Comparison of ENCODE assay signal across 26 cellular contexts in genomic region chr3:160635213-160635612, GRCh38. TPM values are rescaled to one million over a fixed set of nuclear protein-coding genes. Genes with fewer than 3 reads are reported as not detected.
DNase-seq lines count a peak whose midpoint lies in the region; ATAC-seq and TF ChIP-seq lines count a peak whose summit lies in the region.
"Had no signal": no experiment of that assay in that cellular context is flagged by ENCODE, and none has a peak within 500 bp of the region (broad histone marks: within the 10 kb centered on the region; RNA-seq: fewer than 3 reads in every experiment).

No MANE protein-coding gene starts in this region.

- POLR2A ChIA-PET in WTC11 (lab: Charles Lee) = no interaction called here

- no peak overlapping the region for H3K9ac ChIP-seq in mesendoderm (ENCODE audit: low read length)
- H3K9ac ChIP-seq: BLaER1 had no signal

- H3K9me3 ChIP-seq in T-helper 17 cell (ENCODE audit: control insufficient read depth, low read length, poor library complexity, severe bottlenecking) = no peaks in the 10 kb centered on the region
- H3K9me3 ChIP-seq: BE2C, BLaER1 had no signal

- H3K56ac ChIP-seq in mesendoderm (ENCODE audit: low read length) = no peak overlapping the region

- CTCF ChIA-PET in WTC11 (lab: Charles Lee) = interaction anchor here (0.6 kb wide), 1 partner anchor 793 kb away, joined by 5 read pairs; no protein-coding TSS in a partner anchor

- no peaks in the 10 kb centered on the region; the same call in 1 of the 2 replicates for H3K9me2 ChIP-seq in GM23338 (ENCODE audit: insufficient read depth)

- no peaks in the 10 kb centered on the region for H3K79me2 ChIP-seq in GM23338 (replicated peaks; ENCODE audit: insufficient read depth)
- no peaks in the 10 kb centered on the region for H3K79me2 ChIP-seq in mesendoderm (ENCODE audit: control insufficient read depth, insufficient read depth, low read length)

- H3K27ac ChIP-seq in GM23338 (ENCODE audit: low read depth) (no peak overlapping the region), mesendoderm (ENCODE audit: low read depth, low read length) (no peak overlapping the region)
- H3K27ac ChIP-seq: BLaER1 had no signal

- H3K4me3 Mint-ChIP-seq in GM23338 = no peak overlapping the region
- no peak overlapping the region for H3K4me3 Mint-ChIP-seq in WTC11
- no peak overlapping the region for H3K4me3 Mint-ChIP-seq in T-helper 17 cell
- H3K4me3 Mint-ChIP-seq: CD14-positive monocyte; CD4-positive, alpha-beta memory T cell; CD4-positive, CD25-positive, alpha-beta regulatory T cell; CD8-positive, alpha-beta memory T cell had no signal

- H3K9me3 Mint-ChIP-seq in GM23338 (no peaks in the 10 kb centered on the region), WTC11 (no peaks in the 10 kb centered on the region)

- H3K36me3 ChIP-seq in GM23338 (ENCODE audit: insufficient read depth) = no peaks in the 10 kb centered on the region
- H3K36me3 ChIP-seq in mesendoderm (ENCODE audit: control insufficient read depth, insufficient read depth, low read length) = no peaks in the 10 kb centered on the region
- H3K36me3 ChIP-seq: BE2C, BLaER1 had no signal

- no peak overlapping the region for H2BK5ac ChIP-seq in mesendoderm (ENCODE audit: low read length)

- H3K79me1 ChIP-seq in mesendoderm (ENCODE audit: low read length) = no peaks in the 10 kb centered on the region

- H3K18ac ChIP-seq in mesendoderm (ENCODE audit: low read length) = no peak overlapping the region

- peaks cover 3% of the 10 kb centered on the region; the same call in 2 of the 3 replicates for H3K4me1 Mint-ChIP-seq in GM23338
- peaks cover 5% of the 10 kb centered on the region; the same call in 1 of the 2 replicates for H3K4me1 Mint-ChIP-seq in WTC11
- H3K4me1 Mint-ChIP-seq in T-helper 17 cell = no peaks in the 10 kb centered on the region
- H3K4me1 Mint-ChIP-seq: CD14-positive monocyte; CD4-positive, CD25-positive, alpha-beta regulatory T cell had no signal

- H4K20me1 ChIP-seq in GM23338 (replicated peaks; ENCODE audit: insufficient read depth) = no peaks in the 10 kb centered on the region
- H4K20me1 ChIP-seq: BLaER1 had no signal

- H3K27me3 Mint-ChIP-seq in GM23338 (ENCODE audit: insufficient read depth, low read depth, poor library complexity) (peaks cover 3% of the 10 kb centered on the region), WTC11 (ENCODE audit: low read depth) (no peaks in the 10 kb centered on the region), T-helper 17 cell (peaks cover 29% of the 10 kb centered on the region)

- no peak overlapping the region for H2AFZ ChIP-seq in GM23338

- H2BK15ac ChIP-seq in mesendoderm (replicated peaks; ENCODE audit: low read depth) = no peak overlapping the region

- H3K27ac Mint-ChIP-seq in GM23338 (no peak overlapping the region), WTC11 (no peak overlapping the region), T-helper 17 cell (no peak overlapping the region)
- H3K27ac Mint-ChIP-seq: CD14-positive monocyte; CD4-positive, CD25-positive, alpha-beta regulatory T cell had no signal

- H3K4me3 ChIP-seq in GM23338 (no peak overlapping the region), mesendoderm (ENCODE audit: low read length) (no peak overlapping the region)
- H3K4me3 ChIP-seq: BLaER1, GM12878 had no signal

- H3K23ac ChIP-seq in mesendoderm (ENCODE audit: low read length) = no peak overlapping the region

- TF ChIP-seq CTCF in GM23338 (conservative IDR thresholded peaks at IDR 0.05; ENCODE audit: low read depth in 2 of 2) (no peak), WTC11 (IDR thresholded peaks at IDR 0.05) (no peak)

- H2BK120ac ChIP-seq in mesendoderm (ENCODE audit: low read depth, low read length) = no peak overlapping the region

- H3K4me1 ChIP-seq in GM23338 (ENCODE audit: insufficient read depth) = no peaks in the 10 kb centered on the region; the same call in 1 of the 2 replicates
- peaks cover 2% of the 10 kb centered on the region for H3K4me1 ChIP-seq in mesendoderm (ENCODE audit: control insufficient read depth, low read depth, low read length)
- H3K4me1 ChIP-seq: BE2C, BLaER1 had no signal

- no peak overlapping the region for H2AK5ac ChIP-seq in mesendoderm (ENCODE audit: low read length)

- H4K8ac ChIP-seq in mesendoderm (ENCODE audit: low read depth, low read length) = no peak overlapping the region

- H3K4ac ChIP-seq in mesendoderm (ENCODE audit: low read depth, low read length) = no peak overlapping the region

- no peaks in the 10 kb centered on the region for H3K36me3 Mint-ChIP-seq in GM23338 (ENCODE audit: low read depth)
- H3K36me3 Mint-ChIP-seq in WTC11 = no peaks in the 10 kb centered on the region
- H3K36me3 Mint-ChIP-seq in T-helper 17 cell (ENCODE audit: low read depth) = peaks cover under 1% of the 10 kb centered on the region
- H3K36me3 Mint-ChIP-seq: CD14-positive monocyte; CD4-positive, alpha-beta memory T cell; CD4-positive, CD25-positive, alpha-beta regulatory T cell; CD8-positive, alpha-beta memory T cell had no signal

- H3K27me3 ChIP-seq in GM23338 (ENCODE audit: insufficient read depth) (no peaks in the 10 kb centered on the region), mesendoderm (ENCODE audit: insufficient read depth, low read length, poor library complexity) (no peaks in the 10 kb centered on the region)
- H3K27me3 ChIP-seq: BE2C, BLaER1 had no signal

- H3K4me2 ChIP-seq in GM23338 (no peak overlapping the region), mesendoderm (ENCODE audit: low read length) (no peak overlapping the region)
- H3K4me2 ChIP-seq: BLaER1 had no signal

- DNase-seq in GM23338 (ENCODE audit: low spot score) (peak; percentile 11), WTC11 (ENCODE audit: low spot score) (no peak), mesendoderm (peak; percentile 68), T-helper 17 cell (no peak), NCI-H2196 (lab: John Stamatoyannopoulos, UW; ENCODE audit: unreplicated experiment) (no peak)
- DNase-seq: 8988T; ACHN; BE2C; C1 segment of cervical spinal cord; CD4-positive, alpha-beta memory T cell; CD4-positive, CD25-positive, alpha-beta regulatory T cell; CD8-positive, alpha-beta memory T cell; COR-L47; DMS 273 treated with DMSO at 0.1 percent for 48 hours; DMS153; DMS53; DMS79; DND-41; EL; GDM1 had no signal

- H3F3A ChIP-seq in GM23338 (replicated peaks; ENCODE audit: low read depth) = no peaks in the 10 kb centered on the region

- H4K5ac ChIP-seq in mesendoderm (ENCODE audit: low read length) = no peak overlapping the region

- 0 out of 3 replicates have a peak, but pooled peaks have one; percentile 28 for ATAC-seq in GM23338
- peak; percentile 53 for ATAC-seq in WTC11
- ATAC-seq in T-helper 17 cell = no peak
- ATAC-seq: GM12878 had no signal

TF ChIP-seq in GM23338, 12 proteins besides CTCF, POLR2A, EP300 and RAD21:
- no peak for TF ChIP-seq NANOG (IDR thresholded peaks at IDR 0.05; ENCODE audit: borderline replicate concordance)

TF ChIP-seq in WTC11, 78 proteins besides CTCF, POLR2A, EP300 and RAD21:
- TF ChIP-seq IRF1 (CRISPR knock-in tag; IDR thresholded peaks at IDR 0.05) (no peak), TEAD1 (CRISPR knock-in tag; IDR thresholded peaks at IDR 0.05) (no peak), HMGA2 (CRISPR knock-in tag; IDR thresholded peaks at IDR 0.05) (no peak), ATF3 (CRISPR knock-in tag; conservative IDR thresholded peaks at IDR 0.05) (no peak)
TF ChIP-seq in WTC11: peak in this region for 0.

RNA-seq across cellular contexts. Expression of gene ARL14, which starts 41.7 kb away (rescaled TPM):
- not detected in 2 replicates for total RNA-seq in GM23338 (2014; rRNA removed; shearing (Covaris generic))
- polyA plus RNA-seq in GM23338 (2016; fragmentation: Nextera tagmentation; extraction: Ambion mirVana) = not detected in 2 replicates
- total RNA-seq in WTC11 (2021) (not detected in 3 replicates), T-helper 17 cell (not detected)
- polyA plus RNA-seq in mesendoderm (2013, experiment 1 of 2) = 0.15 TPM
- 0.14 TPM for polyA plus RNA-seq in mesendoderm (2013, experiment 2 of 2)
- total RNA-seq: A673; CD4-positive, alpha-beta memory T cell; CD4-positive, CD25-positive, alpha-beta regulatory T cell; CD8-positive, alpha-beta memory T cell; G401; GM12878 had no signal
- polyA plus RNA-seq: AG04450; CD14-positive monocyte; CD4-positive, alpha-beta memory T cell; CD4-positive, CD25-positive, alpha-beta regulatory T cell; CD8-positive, alpha-beta memory T cell had no signal

Comparison
In these comparisons a context has a peak if more than half of its experiments do, and no peak if none do; other contexts are left out.
1. DNase-seq: peak in GM23338 (single experiment) and mesendoderm (single experiment); none in WTC11 (single experiment), T-helper 17 cell (0 of 3) and NCI-H2196 (single experiment).